ENCODE assay signal across 8 cellular contexts in the genomic region with DNA sequence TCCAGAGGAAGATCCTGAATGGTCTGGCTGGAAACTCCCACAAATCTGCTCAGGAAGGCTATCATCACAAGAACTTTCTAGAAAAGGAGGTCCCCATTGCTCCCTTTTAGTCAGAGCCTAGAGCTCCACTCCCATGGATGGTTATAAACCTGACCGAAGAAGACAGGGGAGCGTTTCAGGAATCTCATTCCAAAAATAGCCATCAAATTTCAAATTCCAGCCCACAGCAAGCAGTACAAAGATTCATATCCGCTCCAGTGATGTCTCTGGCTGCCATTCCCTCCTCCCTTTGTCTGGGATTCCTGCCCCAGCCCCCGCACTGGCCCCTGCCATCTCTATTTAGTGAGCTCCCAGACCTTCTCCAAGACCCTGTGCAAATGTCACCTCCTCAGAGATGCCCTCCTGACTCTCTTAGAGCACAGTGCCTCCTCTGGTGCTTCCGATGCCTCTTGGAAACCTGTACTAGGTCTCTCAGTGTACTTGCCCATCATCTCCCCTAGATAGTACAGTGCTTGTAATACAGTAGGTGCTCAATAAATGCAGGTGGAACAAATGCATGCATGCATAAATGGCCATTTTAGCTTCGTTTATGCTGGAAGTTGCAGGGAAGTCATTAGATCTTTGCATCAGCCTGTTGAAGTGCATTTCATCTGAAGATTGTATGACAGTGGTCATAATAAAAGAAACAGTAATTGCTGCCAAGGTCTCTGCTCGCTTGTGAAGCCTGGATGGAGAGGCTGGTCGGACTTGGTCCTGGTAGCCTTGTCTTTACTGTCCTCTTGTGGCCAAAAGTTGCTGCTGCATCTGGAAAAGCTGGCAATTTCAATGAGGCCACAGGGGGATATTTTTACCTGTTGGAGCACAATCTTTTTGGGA. TPM values are rescaled to one million over a fixed set of nuclear protein-coding genes. Genes with fewer than 3 reads are reported as not detected.
DNase-seq lines count a peak whose midpoint lies in the region; ATAC-seq, FAIRE-seq and TF ChIP-seq lines count a peak whose summit lies in the region.

No MANE protein-coding gene starts in this region.

- H3K27ac ChIP-seq in PC-3 (ENCODE audit: low read length) = no peak overlapping the region

- 0 out of 2 replicates have a peak, but pooled peaks cover 5% of the 10 kb centered on the region for H3K4me1 ChIP-seq in PC-3 (ENCODE audit: insufficient read depth, low read length)

- no peak overlapping the region for H3K4me2 ChIP-seq in PC-3 (ENCODE audit: low read length)

- H3K4me3 ChIP-seq in PC-3 (ENCODE audit: low read length) (no peak overlapping the region), cardiac fibroblast (replicated peaks in 1 of 2; ENCODE audit: low read depth in 2 of 2, low read length in 2 of 2) (no peak overlapping the region), kidney epithelial cell (ENCODE audit: low read depth, low read length) (no peak overlapping the region)

- DNase-seq in DMS153 (lab: John Stamatoyannopoulos, UW) = peak; percentile 38
- peak; percentile 36 for DNase-seq in GM19240 (ENCODE audit: insufficient read length, low spot score)
- DNase-seq in HTR-8/SVneo (ENCODE audit: insufficient read length, low spot score) = peak; percentile 51
- peak; percentile 79 for DNase-seq in PC-3
- peak; percentile 76 to 83 for DNase-seq in cardiac fibroblast (ENCODE audit: low read depth in 2 of 2)
- DNase-seq in kidney epithelial cell (ENCODE audit: low read depth) = no peak
- peak; percentile 20 for DNase-seq in stimulated activated naive B cell treated with anti-CD40 and anti-IgM and Interleukin-4, amounts not matched to agents 10 μg/mL and 1 μg/mL and 100 μg/mL, for 72 hours

- no peak overlapping the region for H3K9ac ChIP-seq in PC-3 (ENCODE audit: low read length)

- CTCF ChIA-PET in PC-3 (lab: Charles Lee) = no interaction called here

- H3F3A ChIP-seq in PC-3 (ENCODE audit: low read length, unreplicated experiment) = no peaks in the 10 kb centered on the region

- H3K4me3 Mint-ChIP-seq in stimulated activated naive B cell treated with anti-CD40 and anti-IgM and Interleukin-4, amounts not matched to agents 10 μg/mL and 1 μg/mL and 100 μg/mL, for 72 hours = no peak overlapping the region

- no peaks in the 10 kb centered on the region for H3K9me3 Mint-ChIP-seq in stimulated activated naive B cell treated with anti-CD40 and anti-IgM and Interleukin-4, amounts not matched to agents 10 μg/mL and 1 μg/mL and 100 μg/mL, for 72 hours

- H3K27me3 ChIP-seq in PC-3 (ENCODE audit: low read length) (no peaks in the 10 kb centered on the region), kidney epithelial cell (ENCODE audit: control insufficient read depth, insufficient read depth, low read length) (peaks cover 8% of the 10 kb centered on the region)

- no peaks in the 10 kb centered on the region for H4K20me1 ChIP-seq in PC-3 (ENCODE audit: low read length)

- H3K36me3 ChIP-seq in PC-3 (ENCODE audit: low read depth, low read length) = no peaks in the 10 kb centered on the region; the same call in 1 of the 2 replicates
- no peaks in the 10 kb centered on the region for H3K36me3 ChIP-seq in kidney epithelial cell (ENCODE audit: control insufficient read depth, insufficient read depth, low read length)

- no peak overlapping the region for H2AFZ ChIP-seq in PC-3 (ENCODE audit: low read length)

- FAIRE-seq in HTR-8/SVneo (lab: Jason Lieb, UNC) = no peak

- TF ChIP-seq CTCF in PC-3 (conservative IDR thresholded peaks at IDR 0.05; ENCODE audit: low read depth, low read length) (peak; percentile 89), cardiac fibroblast (IDR thresholded peaks at IDR 0.05; ENCODE audit: low read depth, low read length) (peak; percentile 99), kidney epithelial cell (IDR thresholded peaks at IDR 0.05; ENCODE audit: insufficient read depth, low read length, poor library complexity, severe bottlenecking) (peak; percentile 99)

- no peaks in the 10 kb centered on the region for H3K4me1 Mint-ChIP-seq in stimulated activated naive B cell treated with anti-CD40 and anti-IgM and Interleukin-4, amounts not matched to agents 10 μg/mL and 1 μg/mL and 100 μg/mL, for 72 hours

- no peaks in the 10 kb centered on the region for H3K36me3 Mint-ChIP-seq in stimulated activated naive B cell treated with anti-CD40 and anti-IgM and Interleukin-4, amounts not matched to agents 10 μg/mL and 1 μg/mL and 100 μg/mL, for 72 hours

- POLR2A ChIA-PET in PC-3 (lab: Charles Lee; ENCODE audit: unreplicated experiment) = no interaction called here

- ATAC-seq in PC-3 (peak; percentile 81), HG02610 (IDR thresholded peaks at IDR 0.05; ENCODE audit: unreplicated experiment) (no peak)
- peak; percentile 60 to 70 for ATAC-seq in stimulated activated naive B cell treated with anti-CD40 and anti-IgM and Interleukin-4, amounts not matched to agents 10 μg/mL and 1 μg/mL and 100 μg/mL, for 72 hours (replicated peaks)

- no peaks in the 10 kb centered on the region for H3K9me2 ChIP-seq in PC-3 (replicated peaks; ENCODE audit: low read length)

- no peaks in the 10 kb centered on the region for H3K9me3 ChIP-seq in PC-3 (ENCODE audit: low read length)

- intact Hi-C loops in PC-3 (cut with micrococcal nuclease) = loop anchor here (1.0 to 10.0 kb wide), 6 partner anchors 42 to 1046 kb away; no protein-coding TSS in a partner anchor

- BruUV-seq in PC-3 (replicated peaks; lab: Mats Ljungman, UMichigan) = no TSS peak

- peaks cover 17 to 23% of the 10 kb centered on the region in 2 donors for H3K27me3 Mint-ChIP-seq in stimulated activated naive B cell treated with anti-CD40 and anti-IgM and Interleukin-4, amounts not matched to agents 10 μg/mL and 1 μg/mL and 100 μg/mL, for 72 hours

- no peaks in the 10 kb centered on the region for H3K79me2 ChIP-seq in PC-3 (ENCODE audit: low read length)

- no peak overlapping the region for H3K27ac Mint-ChIP-seq in stimulated activated naive B cell treated with anti-CD40 and anti-IgM and Interleukin-4, amounts not matched to agents 10 μg/mL and 1 μg/mL and 100 μg/mL, for 72 hours

RNA-seq across cellular contexts. Expression of gene HABP2, which starts 32.0 kb away (rescaled TPM):
- total RNA-seq in PC-3 (2014; rRNA removed) = not detected in 2 replicates
- total RNA-seq in kidney epithelial cell = 0.07 and 0.08 TPM in 2 replicates
